ENCODE assay signal across 1 cellular context in genomic region chr19:14471436-14472187, GRCh38.
TF ChIP-seq lines count a peak whose summit lies in the region.

No MANE protein-coding gene starts in this region.

TF ChIP-seq in H1, 55 proteins besides CTCF, POLR2A, EP300 and RAD21:
- no peak for TF ChIP-seq JUN (IDR thresholded peaks at IDR 0.05; ENCODE audit: low read depth, low read length)
- TF ChIP-seq HDAC6 (IDR thresholded peaks at IDR 0.05; ENCODE audit: low read depth, low read length): no peak
- no peak for TF ChIP-seq E2F6 (IDR thresholded peaks at IDR 0.05)
- TF ChIP-seq FOSL1 (IDR thresholded peaks at IDR 0.05; ENCODE audit: insufficient read depth, low read depth, low read length): no peak
- no peak for TF ChIP-seq POU5F1 (IDR thresholded peaks at IDR 0.05; ENCODE audit: low read depth, low read length)
- no peak for TF ChIP-seq POLR2AphosphoS5 (IDR thresholded peaks at IDR 0.05; ENCODE audit: low read depth, low read length)
- no peak for TF ChIP-seq SAP30 (IDR thresholded peaks at IDR 0.05; ENCODE audit: insufficient read depth, insufficient replicate concordance, low read length)
- no peak for TF ChIP-seq RXRA (IDR thresholded peaks at IDR 0.05; ENCODE audit: insufficient read depth, low read depth, low read length)
- no peak for TF ChIP-seq KDM5A (IDR thresholded peaks at IDR 0.05; ENCODE audit: low read length)
- TF ChIP-seq TCF12 (IDR thresholded peaks at IDR 0.05; ENCODE audit: low read depth, low read length): no peak
- TF ChIP-seq TEAD4 (IDR thresholded peaks at IDR 0.05; ENCODE audit: low read depth, low read length): no peak
